In the genomic region with DNA sequence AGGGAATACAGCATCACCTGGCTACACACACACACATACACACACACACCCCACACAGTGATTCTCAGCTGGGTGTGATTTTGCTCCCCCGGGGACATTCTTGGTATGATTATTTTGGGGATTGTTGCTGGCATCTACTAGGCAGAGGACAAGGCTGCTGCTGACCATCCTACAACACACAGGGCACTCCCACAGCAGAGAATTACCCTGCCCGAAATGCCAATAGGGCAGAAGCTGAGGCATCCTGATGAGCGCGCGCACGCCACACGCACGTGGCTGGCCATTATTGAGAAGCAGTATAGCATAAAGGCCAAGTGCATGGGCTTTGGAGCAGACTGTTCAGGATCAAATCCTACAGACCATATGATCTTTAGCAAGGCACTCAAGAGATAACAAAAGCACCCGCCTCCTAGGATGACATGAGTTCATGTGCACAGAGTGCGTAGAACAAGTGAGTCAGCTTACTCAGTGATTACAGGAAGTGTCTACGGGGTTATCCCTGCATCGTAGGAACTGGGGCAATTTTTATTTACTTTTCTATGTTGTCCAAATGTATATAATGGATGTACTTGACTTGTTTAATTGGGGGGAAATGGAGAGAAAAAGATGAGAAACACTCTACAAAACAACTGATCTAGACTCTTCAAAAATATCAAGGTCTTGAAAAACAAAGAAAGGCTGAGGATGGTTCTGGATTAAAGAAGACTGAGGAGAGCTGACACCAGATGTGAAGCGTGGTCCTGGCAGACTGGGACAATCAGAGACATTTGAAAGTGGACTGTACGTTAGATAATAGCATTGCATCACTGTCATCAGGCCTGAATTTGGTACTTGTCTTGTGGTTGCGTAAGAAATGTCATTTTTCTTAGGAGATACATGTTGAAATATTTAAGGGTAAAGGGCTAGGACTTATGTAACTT, we compare ENCODE assay signal across 1 cellular context.
TF ChIP-seq lines count a peak whose summit lies in the region.

No MANE protein-coding gene starts in this region.

TF ChIP-seq in HepG2, 621 proteins besides CTCF, POLR2A, EP300 and RAD21 (continues in another document):
- TF ChIP-seq HNRNPH1 (optimal IDR thresholded peaks at IDR 0.05; ENCODE audit: low read depth, low read length) (no peak), ZBTB7A (CRISPR knock-in tag; IDR thresholded peaks at IDR 0.05) (no peak), SMC3 (IDR thresholded peaks at IDR 0.05; ENCODE audit: low read length) (no peak), MZF1 (CRISPR knock-in tag; IDR thresholded peaks at IDR 0.05; ENCODE audit: borderline replicate concordance) (no peak), ZNF709 (CRISPR knock-in tag; IDR thresholded peaks at IDR 0.05) (no peak), YEATS4 (CRISPR knock-in tag; IDR thresholded peaks at IDR 0.05; ENCODE audit: borderline replicate concordance) (no peak), ZIK1 (CRISPR knock-in tag; IDR thresholded peaks at IDR 0.05; ENCODE audit: borderline replicate concordance, low read depth) (no peak), ZNF33A (CRISPR knock-in tag; IDR thresholded peaks at IDR 0.05; ENCODE audit: borderline replicate concordance) (no peak), NFKBIZ (CRISPR knock-in tag; IDR thresholded peaks at IDR 0.05) (no peak), ZNF670 (CRISPR knock-in tag; IDR thresholded peaks at IDR 0.05; ENCODE audit: borderline replicate concordance) (no peak), MTA1 (CRISPR knock-in tag; IDR thresholded peaks at IDR 0.05; ENCODE audit: borderline replicate concordance) (no peak), ZNF557 (CRISPR knock-in tag; IDR thresholded peaks at IDR 0.05) (no peak), PTBP1 (IDR thresholded peaks at IDR 0.05; ENCODE audit: low read depth, low read length, poor library complexity, severe bottlenecking) (no peak), ZNF562 (CRISPR knock-in tag; IDR thresholded peaks at IDR 0.05; ENCODE audit: borderline replicate concordance) (no peak), ZNF510 (CRISPR knock-in tag; IDR thresholded peaks at IDR 0.05; ENCODE audit: low read depth) (no peak), KMT2B (CRISPR knock-in tag; IDR thresholded peaks at IDR 0.05) (no peak; the same call in 1 of the 2 replicates), RBM22 (optimal IDR thresholded peaks at IDR 0.05; ENCODE audit: low read length) (no peak), ZNF737 (CRISPR knock-in tag; IDR thresholded peaks at IDR 0.05; ENCODE audit: borderline replicate concordance) (no peak), KDM1A (CRISPR knock-in tag; IDR thresholded peaks at IDR 0.05) (no peak), RCOR2 (CRISPR knock-in tag; IDR thresholded peaks at IDR 0.05) (0 out of 2 replicates have a peak, but pooled peaks have one; percentile 53), ZNF550 (CRISPR knock-in tag; IDR thresholded peaks at IDR 0.05; ENCODE audit: borderline replicate concordance) (no peak), FOXA3 (CRISPR knock-in tag; IDR thresholded peaks at IDR 0.05) (peak; percentile 70), ZNF3 (CRISPR knock-in tag; IDR thresholded peaks at IDR 0.05) (no peak), SP140L (CRISPR knock-in tag; IDR thresholded peaks at IDR 0.05; ENCODE audit: borderline replicate concordance) (no peak), GZF1 (CRISPR knock-in tag; IDR thresholded peaks at IDR 0.05) (no peak), FLYWCH1 (CRISPR knock-in tag; IDR thresholded peaks at IDR 0.05) (no peak), ZNF598 (CRISPR knock-in tag; IDR thresholded peaks at IDR 0.05; ENCODE audit: borderline replicate concordance) (no peak), MEIS1 (CRISPR knock-in tag; IDR thresholded peaks at IDR 0.05; ENCODE audit: borderline replicate concordance) (no peak; the same call in 1 of the 2 replicates), ZNF788 (CRISPR knock-in tag; IDR thresholded peaks at IDR 0.05; ENCODE audit: borderline replicate concordance) (no peak), SRSF4 (IDR thresholded peaks at IDR 0.05; ENCODE audit: low read depth, low read length, poor library complexity, severe bottlenecking) (no peak), ZNF501 (CRISPR knock-in tag; IDR thresholded peaks at IDR 0.05) (no peak)
- TF ChIP-seq, protein P1, sequence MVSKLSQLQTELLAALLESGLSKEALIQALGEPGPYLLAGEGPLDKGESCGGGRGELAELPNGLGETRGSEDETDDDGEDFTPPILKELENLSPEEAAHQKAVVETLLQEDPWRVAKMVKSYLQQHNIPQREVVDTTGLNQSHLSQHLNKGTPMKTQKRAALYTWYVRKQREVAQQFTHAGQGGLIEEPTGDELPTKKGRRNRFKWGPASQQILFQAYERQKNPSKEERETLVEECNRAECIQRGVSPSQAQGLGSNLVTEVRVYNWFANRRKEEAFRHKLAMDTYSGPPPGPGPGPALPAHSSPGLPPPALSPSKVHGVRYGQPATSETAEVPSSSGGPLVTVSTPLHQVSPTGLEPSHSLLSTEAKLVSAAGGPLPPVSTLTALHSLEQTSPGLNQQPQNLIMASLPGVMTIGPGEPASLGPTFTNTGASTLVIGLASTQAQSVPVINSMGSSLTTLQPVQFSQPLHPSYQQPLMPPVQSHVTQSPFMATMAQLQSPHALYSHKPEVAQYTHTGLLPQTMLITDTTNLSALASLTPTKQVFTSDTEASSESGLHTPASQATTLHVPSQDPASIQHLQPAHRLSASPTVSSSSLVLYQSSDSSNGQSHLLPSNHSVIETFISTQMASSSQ (IDR thresholded peaks at IDR 0.05; ENCODE audit: low read depth), result no peak
- TF ChIP-seq, protein P1 (CRISPR knock-in tag; IDR thresholded peaks at IDR 0.05; ENCODE audit: borderline replicate concordance), result no peak
- TF ChIP-seq, protein P2, sequence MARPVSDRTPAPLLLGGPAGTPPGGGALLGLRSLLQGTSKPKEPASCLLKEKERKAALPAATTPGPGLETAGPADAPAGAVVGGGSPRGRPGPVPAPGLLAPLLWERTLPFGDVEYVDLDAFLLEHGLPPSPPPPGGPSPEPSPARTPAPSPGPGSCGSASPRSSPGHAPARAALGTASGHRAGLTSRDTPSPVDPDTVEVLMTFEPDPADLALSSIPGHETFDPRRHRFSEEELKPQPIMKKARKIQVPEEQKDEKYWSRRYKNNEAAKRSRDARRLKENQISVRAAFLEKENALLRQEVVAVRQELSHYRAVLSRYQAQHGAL (CRISPR knock-in tag; IDR thresholded peaks at IDR 0.05; ENCODE audit: not compliant biosample characterization), result no peak
- TF ChIP-seq, protein P3, sequence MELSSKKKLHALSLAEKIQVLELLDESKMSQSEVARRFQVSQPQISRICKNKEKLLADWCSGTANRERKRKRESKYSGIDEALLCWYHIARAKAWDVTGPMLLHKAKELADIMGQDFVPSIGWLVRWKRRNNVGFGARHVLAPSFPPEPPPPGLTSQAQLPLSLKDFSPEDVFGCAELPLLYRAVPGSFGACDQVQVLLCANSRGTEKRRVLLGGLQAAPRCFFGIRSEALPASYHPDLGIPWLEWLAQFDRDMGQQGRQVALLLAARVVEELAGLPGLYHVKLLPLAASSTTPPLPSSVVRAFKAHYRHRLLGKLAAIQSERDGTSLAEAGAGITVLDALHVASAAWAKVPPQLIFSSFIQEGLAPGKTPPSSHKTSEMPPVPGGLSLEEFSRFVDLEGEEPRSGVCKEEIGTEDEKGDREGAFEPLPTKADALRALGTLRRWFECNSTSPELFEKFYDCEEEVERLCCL (CRISPR knock-in tag; IDR thresholded peaks at IDR 0.05; ENCODE audit: borderline replicate concordance), result no peak
- TF ChIP-seq, protein P4, sequence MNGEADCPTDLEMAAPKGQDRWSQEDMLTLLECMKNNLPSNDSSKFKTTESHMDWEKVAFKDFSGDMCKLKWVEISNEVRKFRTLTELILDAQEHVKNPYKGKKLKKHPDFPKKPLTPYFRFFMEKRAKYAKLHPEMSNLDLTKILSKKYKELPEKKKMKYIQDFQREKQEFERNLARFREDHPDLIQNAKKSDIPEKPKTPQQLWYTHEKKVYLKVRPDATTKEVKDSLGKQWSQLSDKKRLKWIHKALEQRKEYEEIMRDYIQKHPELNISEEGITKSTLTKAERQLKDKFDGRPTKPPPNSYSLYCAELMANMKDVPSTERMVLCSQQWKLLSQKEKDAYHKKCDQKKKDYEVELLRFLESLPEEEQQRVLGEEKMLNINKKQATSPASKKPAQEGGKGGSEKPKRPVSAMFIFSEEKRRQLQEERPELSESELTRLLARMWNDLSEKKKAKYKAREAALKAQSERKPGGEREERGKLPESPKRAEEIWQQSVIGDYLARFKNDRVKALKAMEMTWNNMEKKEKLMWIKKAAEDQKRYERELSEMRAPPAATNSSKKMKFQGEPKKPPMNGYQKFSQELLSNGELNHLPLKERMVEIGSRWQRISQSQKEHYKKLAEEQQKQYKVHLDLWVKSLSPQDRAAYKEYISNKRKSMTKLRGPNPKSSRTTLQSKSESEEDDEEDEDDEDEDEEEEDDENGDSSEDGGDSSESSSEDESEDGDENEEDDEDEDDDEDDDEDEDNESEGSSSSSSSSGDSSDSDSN (CRISPR knock-in tag; IDR thresholded peaks at IDR 0.05), result no peak; the same call in 1 of the 2 replicates
- TF ChIP-seq, protein P5, sequence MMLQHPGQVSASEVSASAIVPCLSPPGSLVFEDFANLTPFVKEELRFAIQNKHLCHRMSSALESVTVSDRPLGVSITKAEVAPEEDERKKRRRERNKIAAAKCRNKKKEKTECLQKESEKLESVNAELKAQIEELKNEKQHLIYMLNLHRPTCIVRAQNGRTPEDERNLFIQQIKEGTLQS (CRISPR knock-in tag; IDR thresholded peaks at IDR 0.05), result no peak; the same call in 1 of the 2 replicates
- TF ChIP-seq, protein P6, sequence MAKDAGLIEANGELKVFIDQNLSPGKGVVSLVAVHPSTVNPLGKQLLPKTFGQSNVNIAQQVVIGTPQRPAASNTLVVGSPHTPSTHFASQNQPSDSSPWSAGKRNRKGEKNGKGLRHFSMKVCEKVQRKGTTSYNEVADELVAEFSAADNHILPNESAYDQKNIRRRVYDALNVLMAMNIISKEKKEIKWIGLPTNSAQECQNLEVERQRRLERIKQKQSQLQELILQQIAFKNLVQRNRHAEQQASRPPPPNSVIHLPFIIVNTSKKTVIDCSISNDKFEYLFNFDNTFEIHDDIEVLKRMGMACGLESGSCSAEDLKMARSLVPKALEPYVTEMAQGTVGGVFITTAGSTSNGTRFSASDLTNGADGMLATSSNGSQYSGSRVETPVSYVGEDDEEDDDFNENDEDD (CRISPR knock-in tag; IDR thresholded peaks at IDR 0.05; ENCODE audit: borderline replicate concordance), result no peak
- TF ChIP-seq, protein P7, sequence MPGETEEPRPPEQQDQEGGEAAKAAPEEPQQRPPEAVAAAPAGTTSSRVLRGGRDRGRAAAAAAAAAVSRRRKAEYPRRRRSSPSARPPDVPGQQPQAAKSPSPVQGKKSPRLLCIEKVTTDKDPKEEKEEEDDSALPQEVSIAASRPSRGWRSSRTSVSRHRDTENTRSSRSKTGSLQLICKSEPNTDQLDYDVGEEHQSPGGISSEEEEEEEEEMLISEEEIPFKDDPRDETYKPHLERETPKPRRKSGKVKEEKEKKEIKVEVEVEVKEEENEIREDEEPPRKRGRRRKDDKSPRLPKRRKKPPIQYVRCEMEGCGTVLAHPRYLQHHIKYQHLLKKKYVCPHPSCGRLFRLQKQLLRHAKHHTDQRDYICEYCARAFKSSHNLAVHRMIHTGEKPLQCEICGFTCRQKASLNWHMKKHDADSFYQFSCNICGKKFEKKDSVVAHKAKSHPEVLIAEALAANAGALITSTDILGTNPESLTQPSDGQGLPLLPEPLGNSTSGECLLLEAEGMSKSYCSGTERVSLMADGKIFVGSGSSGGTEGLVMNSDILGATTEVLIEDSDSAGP (CRISPR knock-in tag; IDR thresholded peaks at IDR 0.05; ENCODE audit: borderline replicate concordance), result 0 out of 2 replicates have a peak, but pooled peaks have one; percentile 13
- TF ChIP-seq, protein P8, sequence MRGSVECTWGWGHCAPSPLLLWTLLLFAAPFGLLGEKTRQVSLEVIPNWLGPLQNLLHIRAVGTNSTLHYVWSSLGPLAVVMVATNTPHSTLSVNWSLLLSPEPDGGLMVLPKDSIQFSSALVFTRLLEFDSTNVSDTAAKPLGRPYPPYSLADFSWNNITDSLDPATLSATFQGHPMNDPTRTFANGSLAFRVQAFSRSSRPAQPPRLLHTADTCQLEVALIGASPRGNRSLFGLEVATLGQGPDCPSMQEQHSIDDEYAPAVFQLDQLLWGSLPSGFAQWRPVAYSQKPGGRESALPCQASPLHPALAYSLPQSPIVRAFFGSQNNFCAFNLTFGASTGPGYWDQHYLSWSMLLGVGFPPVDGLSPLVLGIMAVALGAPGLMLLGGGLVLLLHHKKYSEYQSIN (CRISPR knock-in tag; IDR thresholded peaks at IDR 0.05; ENCODE audit: borderline replicate concordance), result no peak
- TF ChIP-seq, protein P9, sequence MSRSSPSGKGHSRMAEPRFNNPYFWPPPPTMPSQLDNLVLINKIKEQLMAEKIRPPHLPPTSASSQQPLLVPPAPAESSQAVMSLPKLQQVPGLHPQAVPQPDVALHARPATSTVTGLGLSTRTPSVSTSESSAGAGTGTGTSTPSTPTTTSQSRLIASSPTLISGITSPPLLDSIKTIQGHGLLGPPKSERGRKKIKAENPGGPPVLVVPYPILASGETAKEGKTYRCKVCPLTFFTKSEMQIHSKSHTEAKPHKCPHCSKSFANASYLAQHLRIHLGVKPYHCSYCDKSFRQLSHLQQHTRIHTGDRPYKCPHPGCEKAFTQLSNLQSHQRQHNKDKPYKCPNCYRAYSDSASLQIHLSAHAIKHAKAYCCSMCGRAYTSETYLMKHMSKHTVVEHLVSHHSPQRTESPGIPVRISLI (CRISPR knock-in tag; IDR thresholded peaks at IDR 0.05; ENCODE audit: borderline replicate concordance), result no peak
- TF ChIP-seq, protein P10, sequence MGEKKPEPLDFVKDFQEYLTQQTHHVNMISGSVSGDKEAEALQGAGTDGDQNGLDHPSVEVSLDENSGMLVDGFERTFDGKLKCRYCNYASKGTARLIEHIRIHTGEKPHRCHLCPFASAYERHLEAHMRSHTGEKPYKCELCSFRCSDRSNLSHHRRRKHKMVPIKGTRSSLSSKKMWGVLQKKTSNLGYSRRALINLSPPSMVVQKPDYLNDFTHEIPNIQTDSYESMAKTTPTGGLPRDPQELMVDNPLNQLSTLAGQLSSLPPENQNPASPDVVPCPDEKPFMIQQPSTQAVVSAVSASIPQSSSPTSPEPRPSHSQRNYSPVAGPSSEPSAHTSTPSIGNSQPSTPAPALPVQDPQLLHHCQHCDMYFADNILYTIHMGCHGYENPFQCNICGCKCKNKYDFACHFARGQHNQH (CRISPR knock-in tag; IDR thresholded peaks at IDR 0.05), result no peak
- TF ChIP-seq, protein P11, sequence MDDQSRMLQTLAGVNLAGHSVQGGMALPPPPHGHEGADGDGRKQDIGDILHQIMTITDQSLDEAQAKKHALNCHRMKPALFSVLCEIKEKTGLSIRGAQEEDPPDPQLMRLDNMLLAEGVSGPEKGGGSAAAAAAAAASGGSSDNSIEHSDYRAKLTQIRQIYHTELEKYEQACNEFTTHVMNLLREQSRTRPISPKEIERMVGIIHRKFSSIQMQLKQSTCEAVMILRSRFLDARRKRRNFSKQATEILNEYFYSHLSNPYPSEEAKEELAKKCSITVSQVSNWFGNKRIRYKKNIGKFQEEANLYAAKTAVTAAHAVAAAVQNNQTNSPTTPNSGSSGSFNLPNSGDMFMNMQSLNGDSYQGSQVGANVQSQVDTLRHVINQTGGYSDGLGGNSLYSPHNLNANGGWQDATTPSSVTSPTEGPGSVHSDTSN (CRISPR knock-in tag; IDR thresholded peaks at IDR 0.05; ENCODE audit: borderline replicate concordance), result no peak
